Comparison of ENCODE assay signal across 20 cellular contexts in genomic region chr13:71820699-71821098, GRCh38. TPM values are rescaled to one million over a fixed set of nuclear protein-coding genes. Genes with fewer than 3 reads are reported as not detected.
"Had no signal": no experiment of that assay in that cellular context is flagged by ENCODE, and none has a peak within 500 bp of the region (broad histone marks: within the 10 kb centered on the region; RNA-seq: fewer than 3 reads in every experiment).

No MANE protein-coding gene starts in this region.

- H3K27me3 ChIP-seq: gastrocnemius medialis, heart right ventricle, testis, tibial nerve, upper lobe of right lung, vagina had no signal

- H3K4me3 Mint-ChIP-seq: naive thymus-derived CD4-positive, alpha-beta T cell; nephron progenitor cell; stimulated activated naive B cell treated with anti-CD40 and anti-IgM and Interleukin-4, amounts not matched to agents 10 μg/mL and 1 μg/mL and 100 μg/mL, for 72 hours; stimulated activated naive CD8-positive, alpha-beta T cell treated with anti-CD3 and anti-CD28 coated beads, Interleukin-15, amount 100 ng/mL, for 72 hours had no signal

- H3K9me3 Mint-ChIP-seq: stimulated activated naive B cell treated with anti-CD40 and anti-IgM and Interleukin-4, amounts not matched to agents 10 μg/mL and 1 μg/mL and 100 μg/mL, for 72 hours; stimulated activated naive CD8-positive, alpha-beta T cell treated with anti-CD3 and anti-CD28 coated beads, Interleukin-15, amount 100 ng/mL, for 72 hours had no signal

- H3K4me3 ChIP-seq: gastrocnemius medialis, heart right ventricle, psoas muscle, skin epidermis, testis, tibial nerve, upper lobe of right lung, vagina had no signal

- H3K36me3 ChIP-seq: gastrocnemius medialis, heart right ventricle, tibial nerve, upper lobe of right lung, vagina had no signal

- H3K36me3 Mint-ChIP-seq: naive thymus-derived CD4-positive, alpha-beta T cell; stimulated activated naive B cell treated with anti-CD40 and anti-IgM and Interleukin-4, amounts not matched to agents 10 μg/mL and 1 μg/mL and 100 μg/mL, for 72 hours had no signal

- H3K27ac ChIP-seq: gastrocnemius medialis, heart right ventricle, psoas muscle, skin epidermis, testis, tibial nerve, upper lobe of right lung, vagina had no signal

- H3K27ac Mint-ChIP-seq: naive thymus-derived CD4-positive, alpha-beta T cell; nephron progenitor cell; stimulated activated naive B cell treated with anti-CD40 and anti-IgM and Interleukin-4, amounts not matched to agents 10 μg/mL and 1 μg/mL and 100 μg/mL, for 72 hours; stimulated activated naive CD8-positive, alpha-beta T cell treated with anti-CD3 and anti-CD28 coated beads, Interleukin-15, amount 100 ng/mL, for 72 hours had no signal

- H3K9me3 ChIP-seq: gastrocnemius medialis, psoas muscle, testis, upper lobe of right lung, vagina had no signal

- DNase-seq: effector memory CD4-positive, alpha-beta T cell; gastrocnemius medialis; heart right ventricle; hypothalamus; kidney glomerular epithelial cell; mesendoderm; naive thymus-derived CD4-positive, alpha-beta T cell; nephron progenitor cell; psoas muscle; retina; stimulated activated CD4-positive, alpha-beta T cell treated with anti-CD3 and anti-CD28 coated beads, Interleukin-2, amount 100 ng/mL, for 24 hours; stimulated activated CD4-positive, alpha-beta T cell treated with anti-CD3 and anti-CD28 coated beads, Interleukin-4, amount 100 ng/mL, for 4 hours; stimulated activated naive B cell treated with anti-CD40 and anti-IgM and Interleukin-4, amounts not matched to agents 10 μg/mL and 1 μg/mL and 100 μg/mL, for 72 hours; stimulated activated naive CD8-positive, alpha-beta T cell treated with anti-CD3 and anti-CD28 coated beads, Interleukin-15, amount 100 ng/mL, for 72 hours; testis; upper lobe of right lung had no signal

- H3K4me1 ChIP-seq: gastrocnemius medialis, psoas muscle, testis, tibial nerve, upper lobe of right lung, vagina had no signal

- H3K27me3 Mint-ChIP-seq: stimulated activated naive B cell treated with anti-CD40 and anti-IgM and Interleukin-4, amounts not matched to agents 10 μg/mL and 1 μg/mL and 100 μg/mL, for 72 hours; stimulated activated naive CD8-positive, alpha-beta T cell treated with anti-CD3 and anti-CD28 coated beads, Interleukin-15, amount 100 ng/mL, for 72 hours had no signal

- H3K4me1 Mint-ChIP-seq: naive thymus-derived CD4-positive, alpha-beta T cell; stimulated activated naive B cell treated with anti-CD40 and anti-IgM and Interleukin-4, amounts not matched to agents 10 μg/mL and 1 μg/mL and 100 μg/mL, for 72 hours; stimulated activated naive CD8-positive, alpha-beta T cell treated with anti-CD3 and anti-CD28 coated beads, Interleukin-15, amount 100 ng/mL, for 72 hours had no signal

RNA-seq across cellular contexts. Expression of gene DACH1, which starts 46.3 kb away (rescaled TPM):
- total RNA-seq: osteoblast had no signal
